In the genomic region with DNA sequence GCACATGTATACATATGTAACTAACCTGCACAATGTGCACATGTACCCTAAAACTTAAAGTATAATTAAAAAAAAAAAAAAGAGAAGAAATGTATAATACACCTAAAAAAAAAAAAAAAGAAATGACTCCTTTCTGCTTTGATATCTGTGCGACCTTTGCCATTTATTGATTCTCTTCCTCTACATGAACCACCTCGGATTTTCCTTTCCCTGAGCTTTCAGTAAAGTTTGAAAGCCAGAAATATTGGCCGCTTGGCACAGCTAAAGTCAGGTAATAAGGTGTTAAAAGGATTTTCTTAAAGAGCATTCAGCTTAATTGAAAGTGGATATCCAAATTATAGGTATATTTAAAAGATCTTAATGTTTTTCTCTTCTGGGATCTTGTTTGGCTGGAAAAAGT, we compare ENCODE assay signal across 10 cellular contexts.
"Had no signal": no experiment of that assay in that cellular context is flagged by ENCODE, and none has a peak within 500 bp of the region (broad histone marks: within the 10 kb centered on the region; RNA-seq: fewer than 3 reads in every experiment).

No MANE protein-coding gene starts in this region.

- H3K4me1 ChIP-seq: HAP-1 had no signal

- FAIRE-seq: H1, H54 had no signal

- H3K4me3 Mint-ChIP-seq: GM23338, H9, HFFc6 had no signal

- H3K27ac Mint-ChIP-seq: GM23338, HFFc6 had no signal

- H3K4me2 ChIP-seq: GM23338 had no signal

- H2AFZ ChIP-seq: GM23248, GM23338 had no signal

- ATAC-seq: HCT116 had no signal

- H3K27ac ChIP-seq: GM23248 had no signal

- H3K9ac ChIP-seq: GM23248 had no signal

- H3K4me3 ChIP-seq: GM23248, GM23338, HAP-1 had no signal

- H3K36me3 ChIP-seq: HAP-1 had no signal

- DNase-seq: GM23248, GOT3, H9, HCEC 1CT, HFFc6 had no signal
